30 cellular contexts compared by ENCODE assay signal in genomic region chrX:20973038-20973437, GRCh38.
"Had no signal": no experiment of that assay in that cellular context is flagged by ENCODE, and none has a peak within 500 bp of the region (broad histone marks: within the 10 kb centered on the region; RNA-seq: fewer than 3 reads in every experiment).

No MANE protein-coding gene starts in this region.

- DNase-seq: activated CD4-positive, alpha-beta memory T cell treated with anti-CD3 and anti-CD28 coated beads for 36 hours; activated CD4-positive, alpha-beta T cell treated with anti-CD3 and anti-CD28 coated beads, Interleukin-2, amount 10 ng/mL, durations not matched to agents 7 days and 5 days; activated CD4-positive, CD25-positive, alpha-beta regulatory T cell; activated CD8-positive, alpha-beta memory T cell treated with anti-CD3 and anti-CD28 coated beads for 24 hours; activated gamma-delta T cell treated with Interleukin-2 at 50 U/mL for 16 hours; activated naive CD4-positive, alpha-beta T cell treated with anti-CD3 and anti-CD28 coated beads, Interleukin-2, amount 10 ng/mL, durations not matched to agents 7 days and 5 days; activated naive CD8-positive, alpha-beta T cell treated with anti-CD3 and anti-CD28 coated beads for 36 hours; activated T-cell treated with anti-CD3 and anti-CD28 coated beads for 4 hours; activated T-cell treated with anti-CD3 and anti-CD28 coated beads, Interleukin-2, amount 50 U/mL, for 48 hours; adrenal gland; anterior cingulate cortex; caudate nucleus; Karpas-422; MM.1S; NCI-H1105 treated with DMSO at 0.1 percent for 48 hours; NCI-H2029; NCI-H2107; NCI-H2171 treated with DMSO at 0.1 percent for 48 hours; NCI-H226; NCI-H526 treated with DMSO at 0.1 percent for 48 hours; NCI-H82; OCI-M1; RPMI8226; T-cell; T-helper 2 cell; T1000 had no signal

- H3K4me1 ChIP-seq: adrenal gland, breast epithelium had no signal

- ATAC-seq: Panc1, Right ventricle myocardium inferior, T-cell had no signal

- H3K4me3 ChIP-seq: adrenal gland, breast epithelium, SK-N-MC had no signal

- H3K9me3 ChIP-seq: adrenal gland, breast epithelium had no signal

- H3K36me3 ChIP-seq: adrenal gland, breast epithelium had no signal

- H3K27ac ChIP-seq: adrenal gland, breast epithelium, SK-N-MC had no signal
